Comparison of ENCODE assay signal across 11 cellular contexts in the genomic region with DNA sequence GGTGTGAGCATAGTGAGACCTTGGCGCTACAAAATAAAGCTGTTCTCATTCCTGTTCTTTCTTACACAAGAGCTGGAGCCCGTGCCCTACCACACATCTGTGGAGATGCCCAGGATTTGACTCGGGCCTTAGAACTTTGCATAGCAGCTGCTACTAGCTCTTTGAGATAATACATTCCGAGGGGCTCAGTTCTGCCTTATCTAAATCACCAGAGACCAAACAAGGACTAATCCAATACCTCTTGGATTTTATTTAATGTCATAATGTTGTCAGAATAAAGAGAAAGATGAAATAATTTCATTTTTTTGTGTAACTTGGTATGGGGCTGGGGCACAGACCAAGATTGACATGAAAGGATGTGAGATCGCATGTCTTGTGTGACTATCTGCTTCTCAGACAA. TPM values are rescaled to one million over a fixed set of nuclear protein-coding genes. Genes with fewer than 3 reads are reported as not detected.
DNase-seq lines count a peak whose midpoint lies in the region; ATAC-seq, FAIRE-seq and TF ChIP-seq lines count a peak whose summit lies in the region.
"Had no signal": no experiment of that assay in that cellular context is flagged by ENCODE, and none has a peak within 500 bp of the region (broad histone marks: within the 10 kb centered on the region; RNA-seq: fewer than 3 reads in every experiment).

No MANE protein-coding gene starts in this region.

- no peaks in the 10 kb centered on the region for H3K9me1 ChIP-seq in endothelial cell of umbilical vein (replicated peaks; ENCODE audit: control insufficient read depth, extremely low read depth, insufficient read depth, low read length)

- H3K27me3 Mint-ChIP-seq in activated naive CD4-positive, alpha-beta T cell treated with anti-CD3 and anti-CD28 coated beads, Interleukin-2, amount 50 U/mL, for 24 hours = no peaks in the 10 kb centered on the region
- no peaks in the 10 kb centered on the region for H3K27me3 Mint-ChIP-seq in T-helper 17 cell

- no peaks in the 10 kb centered on the region for H3K9me3 Mint-ChIP-seq in activated naive CD4-positive, alpha-beta T cell treated with anti-CD3 and anti-CD28 coated beads, Interleukin-2, amount 50 U/mL, for 24 hours

- H3K27ac ChIP-seq in endothelial cell of umbilical vein (ENCODE audit: insufficient read depth, low read depth, low read length) (peak overlapping the region; percentile 77), subcutaneous abdominal adipose tissue (ENCODE audit: low read depth, low read length) (peak overlapping the region; percentile 31)

- peaks cover 32% of the 10 kb centered on the region for H3K4me1 ChIP-seq in endothelial cell of umbilical vein (ENCODE audit: control insufficient read depth, extremely low read depth, insufficient read depth, low read length)
- peaks cover 0 to 21% (median 19%) of the 10 kb centered on the region in 5 donors for H3K4me1 ChIP-seq in subcutaneous abdominal adipose tissue (ENCODE audit: control insufficient read depth in 5 of 5, insufficient read depth in 5 of 5, low read length in 5 of 5)

- H2AFZ ChIP-seq in endothelial cell of umbilical vein (ENCODE audit: low read depth, low read length) = no peak overlapping the region

- TSS peak; percentile 78 for BruUV-seq in endothelial cell of umbilical vein (replicated peaks; lab: Mats Ljungman, UMichigan)

- FAIRE-seq in endothelial cell of umbilical vein (lab: Jason Lieb, UNC) = no peak

- POLR2A ChIA-PET in endothelial cell of umbilical vein (lab: Charles Lee) = interaction anchor here (0.7 to 1.3 kb wide), 2 partner anchors 21 to 64 kb away, joined by 3 to 4 read pairs; partner anchors contain the start of gene APEX1

- H3K27ac Mint-ChIP-seq in activated naive CD4-positive, alpha-beta T cell treated with anti-CD3 and anti-CD28 coated beads, Interleukin-2, amount 50 U/mL, for 24 hours = peak overlapping the region; percentile 92
- H3K27ac Mint-ChIP-seq in T-helper 17 cell = peak overlapping the region; percentile 84

- H3K4me1 Mint-ChIP-seq in activated naive CD4-positive, alpha-beta T cell treated with anti-CD3 and anti-CD28 coated beads, Interleukin-2, amount 50 U/mL, for 24 hours = peaks cover 85% of the 10 kb centered on the region
- peaks cover 76% of the 10 kb centered on the region for H3K4me1 Mint-ChIP-seq in T-helper 17 cell

- dilution Hi-C loops in endothelial cell of umbilical vein (cut with MboI; ENCODE audit: extremely low pct_ligation_motif_present, low sequenced_read_pairs) = loop anchor here (10.0 kb wide), 1 partner anchor 122 kb away; no protein-coding TSS in a partner anchor

- peaks cover 45% of the 10 kb centered on the region for H3K36me3 Mint-ChIP-seq in activated naive CD4-positive, alpha-beta T cell treated with anti-CD3 and anti-CD28 coated beads, Interleukin-2, amount 50 U/mL, for 24 hours
- peaks cover 22% of the 10 kb centered on the region for H3K36me3 Mint-ChIP-seq in T-helper 17 cell (ENCODE audit: low read depth)

- DNase-seq in activated naive CD4-positive, alpha-beta T cell (lab: John Stamatoyannopoulos, UW) = no peak
- DNase-seq in T-helper 17 cell (no peak), endothelial cell of umbilical vein (ENCODE audit: low read depth, low spot score) (no peak), left colon (no peak), NCI-H1417 (lab: John Stamatoyannopoulos, UW) (no peak)
- DNase-seq: NCI-H2171 treated with DMSO at 0.1 percent for 48 hours had no signal

- CTCF ChIA-PET in endothelial cell of umbilical vein (lab: Charles Lee) = interaction anchor here (1.3 to 3.2 kb wide), 4 partner anchors 15 to 128 kb away, joined by 3 to 13 read pairs (median 6); partner anchors contain the start of genes APEX1, OSGEP and PIP4P1

- H3K9ac ChIP-seq in endothelial cell of umbilical vein (replicated peaks; ENCODE audit: extremely low read depth, insufficient read depth, low read length) (peak overlapping the region; percentile 19), subcutaneous abdominal adipose tissue (ENCODE audit: low read length in 5 of 5) (peak overlapping the region in 1 of 5 donors; percentile 30)

- H3K4me3 Mint-ChIP-seq in activated naive CD4-positive, alpha-beta T cell treated with anti-CD3 and anti-CD28 coated beads, Interleukin-2, amount 50 U/mL, for 24 hours = peak overlapping the region; percentile 82
- peak overlapping the region; percentile 80 for H3K4me3 Mint-ChIP-seq in T-helper 17 cell

- H3K36me3 ChIP-seq in endothelial cell of umbilical vein (ENCODE audit: control insufficient read depth in 2 of 2, extremely low read depth in 1 of 2, insufficient read depth in 2 of 2, low read length in 2 of 2) (peaks cover 27 to 34% of the 10 kb centered on the region in 2 experiments), subcutaneous abdominal adipose tissue (ENCODE audit: control insufficient read depth in 5 of 5, insufficient read depth in 5 of 5, low read length in 5 of 5) (peaks cover 5 to 64% (median 30%) of the 10 kb centered on the region in 5 donors)

- peak overlapping the region; percentile 74 for H3K4me2 ChIP-seq in endothelial cell of umbilical vein (ENCODE audit: insufficient read depth, low read length)

- TF ChIP-seq POLR2A in endothelial cell of umbilical vein (IDR thresholded peaks at IDR 0.05; ENCODE audit: low read depth, low read length) = no peak

- H3K4me3 ChIP-seq in endothelial cell of umbilical vein (replicated peaks in 1 of 3; ENCODE audit: insufficient read depth in 1 of 3, low read depth in 1 of 3, low read length in 3 of 3) (peak overlapping the region in 1 of 3 experiments; percentile 12), subcutaneous abdominal adipose tissue (ENCODE audit: low read depth in 1 of 5, low read length in 5 of 5) (peak overlapping the region in 1 of 5 donors; percentile 17)
- H3K4me3 ChIP-seq: gastroesophageal sphincter had no signal

- H3K9me3 ChIP-seq in T-helper 17 cell (ENCODE audit: control insufficient read depth, low read length, poor library complexity, severe bottlenecking) = no peaks in the 10 kb centered on the region
- no peaks in the 10 kb centered on the region for H3K9me3 ChIP-seq in endothelial cell of umbilical vein (replicated peaks; ENCODE audit: control insufficient read depth, insufficient read depth, low read length)
- H3K9me3 ChIP-seq in subcutaneous abdominal adipose tissue (ENCODE audit: control insufficient read depth in 5 of 5, low read length in 5 of 5) = no peaks in the 10 kb centered on the region
- H3K9me3 ChIP-seq: gastroesophageal sphincter had no signal

- peaks cover 35% of the 10 kb centered on the region for H3K79me2 ChIP-seq in endothelial cell of umbilical vein (ENCODE audit: control insufficient read depth, insufficient read depth, low read length)

- intact Hi-C loops in endothelial cell of umbilical vein (cut with micrococcal nuclease) = loop anchor here (1.0 to 2.0 kb wide), 6 partner anchors 7 to 130 kb away; partner anchors contain the start of gene PNP
- intact Hi-C loops in left colon (cut with DNase I, micrococcal nuclease) = no loop called here

- peak; percentile 5 for ATAC-seq in T-helper 17 cell
- ATAC-seq in left colon = no peak
- ATAC-seq in GM19023 (IDR thresholded peaks at IDR 0.05; ENCODE audit: unreplicated experiment) = no peak
- ATAC-seq: gastroesophageal sphincter had no signal

- no peaks in the 10 kb centered on the region for H4K20me1 ChIP-seq in endothelial cell of umbilical vein (replicated peaks; ENCODE audit: control insufficient read depth, extremely low read depth, insufficient read depth, low read length)

- H3K27me3 ChIP-seq in endothelial cell of umbilical vein (ENCODE audit: control insufficient read depth in 2 of 2, insufficient read depth in 2 of 2, low read length in 2 of 2) (no peaks in the 10 kb centered on the region), subcutaneous abdominal adipose tissue (ENCODE audit: control insufficient read depth in 5 of 5, insufficient read depth in 4 of 5, low read length in 5 of 5) (no peaks in the 10 kb centered on the region)
- H3K27me3 ChIP-seq: gastroesophageal sphincter had no signal

- TF ChIP-seq CTCF in endothelial cell of umbilical vein (IDR thresholded peaks at IDR 0.05; ENCODE audit: extremely low read depth in 1 of 2, insufficient read depth in 1 of 2, low read depth in 1 of 2, low read length in 2 of 2) = no peak

RNA-seq across cellular contexts. Expression of gene PNP, which starts 7.6 kb away (rescaled TPM):
- 100 to 1,000 TPM in 1 of 2 donors, 10 to 100 TPM in 1; 79.8 to 127 TPM for total RNA-seq in T-helper 17 cell
- total RNA-seq in endothelial cell of umbilical vein = 189 and 271 TPM in 2 replicates
- polyA plus RNA-seq in endothelial cell of umbilical vein = 232 and 245 TPM in 2 replicates
- polyA plus RNA-seq in endothelial cell of umbilical vein (2011; cell fraction: cytosol; rRNA removed) = 243 and 281 TPM in 2 replicates
- 247 and 283 TPM in 2 replicates for polyA plus RNA-seq in endothelial cell of umbilical vein (2011; cell fraction: nucleus; rRNA removed)
- polyA plus RNA-seq in endothelial cell of umbilical vein (2012) = 185 and 262 TPM in 2 replicates
- polyA minus RNA-seq in endothelial cell of umbilical vein = 189 and 212 TPM in 2 replicates
- polyA minus RNA-seq in endothelial cell of umbilical vein (2011; cell fraction: cytosol; rRNA and poly(A)+ RNA removed) = 97.0 TPM
- 95.2 and 95.7 TPM in 2 replicates for polyA minus RNA-seq in endothelial cell of umbilical vein (2011; cell fraction: nucleus; rRNA and poly(A)+ RNA removed)
- 10 to 100 TPM; 66.9 to 93.6 TPM for total RNA-seq in left colon

RNA-seq across cellular contexts. Expression of gene PIP4P1, which starts 15.6 kb away (rescaled TPM):
- total RNA-seq in T-helper 17 cell (10 to 100 TPM; 58.5 to 58.9 TPM), endothelial cell of umbilical vein (28.6 and 33.6 TPM in 2 replicates), left colon (10 to 100 TPM; 42.0 to 42.9 TPM)
- polyA plus RNA-seq in endothelial cell of umbilical vein = 52.5 and 58.6 TPM in 2 replicates
- polyA plus RNA-seq in endothelial cell of umbilical vein (2011; cell fraction: cytosol; rRNA removed) = 33.8 and 34.5 TPM in 2 replicates
- 98.7 and 120 TPM in 2 replicates for polyA plus RNA-seq in endothelial cell of umbilical vein (2011; cell fraction: nucleus; rRNA removed)
- 19.1 and 21.5 TPM in 2 replicates for polyA plus RNA-seq in endothelial cell of umbilical vein (2012)
- polyA minus RNA-seq in endothelial cell of umbilical vein = 65.1 and 69.4 TPM in 2 replicates
- polyA minus RNA-seq in endothelial cell of umbilical vein (2011; cell fraction: cytosol; rRNA and poly(A)+ RNA removed) = 21.2 TPM
- 26.2 and 28.5 TPM in 2 replicates for polyA minus RNA-seq in endothelial cell of umbilical vein (2011; cell fraction: nucleus; rRNA and poly(A)+ RNA removed)

RNA-seq across cellular contexts. Expression of gene APEX1, which starts 21.8 kb away (rescaled TPM):
- total RNA-seq in T-helper 17 cell (100 to 1,000 TPM in 1 of 2 donors, 10 to 100 TPM in 1; 89.6 to 113 TPM), endothelial cell of umbilical vein (227 and 231 TPM in 2 replicates), left colon (10 to 100 TPM; 80.5 to 93.9 TPM)
- 304 and 387 TPM in 2 replicates for polyA plus RNA-seq in endothelial cell of umbilical vein
- polyA plus RNA-seq in endothelial cell of umbilical vein (2011; cell fraction: cytosol; rRNA removed) = 305 and 349 TPM in 2 replicates
- polyA plus RNA-seq in endothelial cell of umbilical vein (2011; cell fraction: nucleus; rRNA removed) = 233 and 254 TPM in 2 replicates
- 177 and 248 TPM in 2 replicates for polyA plus RNA-seq in endothelial cell of umbilical vein (2012)
- polyA minus RNA-seq in endothelial cell of umbilical vein = 232 and 271 TPM in 2 replicates
- polyA minus RNA-seq in endothelial cell of umbilical vein (2011; cell fraction: cytosol; rRNA and poly(A)+ RNA removed) = 103 TPM
- polyA minus RNA-seq in endothelial cell of umbilical vein (2011; cell fraction: nucleus; rRNA and poly(A)+ RNA removed) = 39.2 and 46.9 TPM in 2 replicates

RNA-seq across cellular contexts. Expression of gene OSGEP, which starts 22.2 kb away (rescaled TPM):
- 10 to 100 TPM; 48.9 to 55.3 TPM for total RNA-seq in T-helper 17 cell
- 39.1 and 41.8 TPM in 2 replicates for total RNA-seq in endothelial cell of umbilical vein
- 84.5 and 100 TPM in 2 replicates for polyA plus RNA-seq in endothelial cell of umbilical vein
- 35.7 and 37.7 TPM in 2 replicates for polyA plus RNA-seq in endothelial cell of umbilical vein (2011; cell fraction: cytosol; rRNA removed)
- polyA plus RNA-seq in endothelial cell of umbilical vein (2011; cell fraction: nucleus; rRNA removed) = 183 and 209 TPM in 2 replicates
- 23.6 and 23.8 TPM in 2 replicates for polyA plus RNA-seq in endothelial cell of umbilical vein (2012)
- polyA minus RNA-seq in endothelial cell of umbilical vein = 58.4 and 63.1 TPM in 2 replicates
- polyA minus RNA-seq in endothelial cell of umbilical vein (2011; cell fraction: cytosol; rRNA and poly(A)+ RNA removed) = 24.2 TPM
- 63.4 and 65.6 TPM in 2 replicates for polyA minus RNA-seq in endothelial cell of umbilical vein (2011; cell fraction: nucleus; rRNA and poly(A)+ RNA removed)
- 10 to 100 TPM; 31.2 to 35.0 TPM for total RNA-seq in left colon

RNA-seq across cellular contexts. Expression of gene RNASE10, which starts 28.5 kb away (rescaled TPM):
- under 1 TPM; 0.47 TPM for total RNA-seq in T-helper 17 cell
- 1.2 and 1.8 TPM in 2 replicates for total RNA-seq in endothelial cell of umbilical vein
- 0.12 TPM in 1 of 2 replicates, not detected in the other for polyA plus RNA-seq in endothelial cell of umbilical vein
- polyA plus RNA-seq in endothelial cell of umbilical vein (2011; cell fraction: cytosol; rRNA removed) = 0.11 and 0.18 TPM in 2 replicates
- not detected in 2 replicates for polyA plus RNA-seq in endothelial cell of umbilical vein (2011; cell fraction: nucleus; rRNA removed)
- polyA plus RNA-seq in endothelial cell of umbilical vein (2012) = 0.55 and 0.91 TPM in 2 replicates
- polyA minus RNA-seq in endothelial cell of umbilical vein = 0.30 TPM in 1 of 2 replicates, not detected in the other
- polyA minus RNA-seq in endothelial cell of umbilical vein (2011; cell fraction: cytosol; rRNA and poly(A)+ RNA removed) = not detected
- not detected in 2 replicates for polyA minus RNA-seq in endothelial cell of umbilical vein (2011; cell fraction: nucleus; rRNA and poly(A)+ RNA removed)
- 1 to 10 TPM in 1 of 2 donors, under 1 TPM in 1; 0.98 to 1.3 TPM for total RNA-seq in left colon
- total RNA-seq: M059J had no signal
